33 cellular contexts compared by ENCODE assay signal in genomic region chr6:17347012-17347411, GRCh38. TPM values are rescaled to one million over a fixed set of nuclear protein-coding genes. Genes with fewer than 3 reads are reported as not detected.
"Had no signal": no experiment of that assay in that cellular context is flagged by ENCODE, and none has a peak within 500 bp of the region (broad histone marks: within the 10 kb centered on the region; RNA-seq: fewer than 3 reads in every experiment).

No MANE protein-coding gene starts in this region.

- ATAC-seq: activated naive CD4-positive, alpha-beta T cell treated with anti-CD3 and anti-CD28 coated beads, Interleukin-2, amount 50 U/mL, for 72 hours; activated T-cell treated with anti-CD3 and anti-CD28 coated beads, Interleukin-2, amount 50 U/mL, for 4 hours; Panc1 had no signal

- H3K27me3 ChIP-seq: SJCRH30 had no signal

- H3K36me3 ChIP-seq: SJCRH30 had no signal

- H3K4me1 ChIP-seq: SJCRH30 had no signal

- FAIRE-seq: bronchial epithelial cell, TTC549 had no signal

- H3K9me3 ChIP-seq: SJCRH30 had no signal

- DNase-seq: activated B cell treated with CpG ODN at 0.5 μM for 24 hours; activated CD4-positive, alpha-beta memory T cell treated with anti-CD3 and anti-CD28 coated beads for 36 hours; activated CD4-positive, alpha-beta T cell treated with anti-CD3 and anti-CD28 coated beads for 4 hours; activated CD4-positive, alpha-beta T cell treated with anti-CD3 and anti-CD28 coated beads, Interleukin-2, amount 50 U/mL, for 1 hour; activated CD4-positive, CD25-positive, alpha-beta regulatory T cell treated with anti-CD3 and anti-CD28 coated beads, Interleukin-2, amount 50 U/mL, for 72 hours; activated CD8-positive, alpha-beta memory T cell treated with anti-CD3 and anti-CD28 coated beads, Interleukin-2, amount 50 U/mL, for 4 hours; activated gamma-delta T cell treated with Interleukin-2 at 50 U/mL for 16 hours; activated naive CD4-positive, alpha-beta T cell treated with anti-CD3 and anti-CD28 coated beads for 36 hours; activated T-cell treated with anti-CD3 and anti-CD28 coated beads for 4 hours; activated T-cell treated with anti-CD3 and anti-CD28 coated beads, Interleukin-2, amount 50 U/mL, for 4 hours; anterior cingulate cortex; caudate nucleus; cerebellar nuclear complex; Kasumi-1; NCI-H1092 treated with DMSO at 0.1 percent for 48 hours; NCI-H1417; NCI-H146; NCI-H187; NCI-H2029 treated with DMSO at 0.1 percent for 48 hours; NCI-H2107; NCI-H2171; NCI-H510A treated with DMSO at 0.1 percent for 48 hours; NCI-H69; NCI-H82; SHP77; SJCRH30 had no signal

- H3K4me3 ChIP-seq: SJCRH30, SK-N-MC had no signal

- H3K27ac ChIP-seq: SJCRH30, SK-N-MC, VCaP had no signal

RNA-seq across cellular contexts. Expression of gene CAP2, which starts 46.4 kb away (rescaled TPM):
- total RNA-seq: activated B cell treated with CpG ODN at 0.5 μM for 24 hours; activated CD4-positive, alpha-beta memory T cell treated with anti-CD3 and anti-CD28 coated beads for 36 hours; activated naive CD4-positive, alpha-beta T cell treated with anti-CD3 and anti-CD28 coated beads for 36 hours; activated naive CD4-positive, alpha-beta T cell treated with anti-CD3 and anti-CD28 coated beads, Interleukin-2, amount 50 U/mL, for 72 hours; activated T-cell treated with anti-CD3 and anti-CD28 coated beads, Interleukin-2, amount 50 U/mL, for 4 hours; activated T-helper 1 cell treated with anti-CD3 and anti-CD28 coated beads, Interleukin-12 subunit alpha, Interleukin-12 subunit beta, Interleukin-2, Interleukin-4 antibody, amounts not matched to agents 30 ng/mL and 10 ng/mL and 1 ng/mL, durations not matched to agents 14 hours and 24 hours and 36 hours had no signal
